Comparison of ENCODE assay signal across 20 cellular contexts in the genomic region with DNA sequence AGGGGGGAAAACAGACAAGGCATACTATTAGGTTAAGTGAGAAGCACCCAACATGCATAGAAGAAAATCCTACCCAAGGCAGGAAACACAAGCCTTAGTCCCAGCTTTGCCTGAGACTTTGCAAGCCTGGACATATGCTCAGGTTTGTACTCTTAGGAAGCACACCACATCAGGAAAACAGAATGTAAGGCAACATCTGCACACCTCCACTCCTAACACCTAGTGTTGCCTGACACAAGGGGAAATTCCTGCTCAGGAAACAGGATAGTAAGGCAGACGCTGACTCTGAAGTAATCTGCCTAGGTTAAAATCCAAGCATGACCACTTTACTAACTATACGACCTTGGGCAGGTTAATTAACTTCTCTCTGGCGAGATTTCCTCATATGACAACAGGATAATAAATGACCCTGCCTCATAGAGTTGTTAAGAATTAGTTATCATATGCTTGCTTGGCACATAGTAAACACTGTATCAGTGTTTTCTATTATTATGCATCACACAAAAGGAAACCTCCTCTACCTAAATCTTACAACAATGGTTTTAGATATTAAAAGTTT.
DNase-seq lines count a peak whose midpoint lies in the region; ATAC-seq, FAIRE-seq and TF ChIP-seq lines count a peak whose summit lies in the region.
"Had no signal": no experiment of that assay in that cellular context is flagged by ENCODE, and none has a peak within 500 bp of the region (broad histone marks: within the 10 kb centered on the region; RNA-seq: fewer than 3 reads in every experiment).

No MANE protein-coding gene starts in this region.

- no peaks in the 10 kb centered on the region for H3K27me3 ChIP-seq in mammary epithelial cell (ENCODE audit: insufficient read depth, low read length)
- no peaks in the 10 kb centered on the region for H3K27me3 ChIP-seq in breast epithelium
- H3K27me3 ChIP-seq in keratinocyte (ENCODE audit: control insufficient read depth, extremely low read depth, insufficient read depth, low read length) = no peaks in the 10 kb centered on the region
- H3K27me3 ChIP-seq in colonic mucosa = no peaks in the 10 kb centered on the region

- no peaks in the 10 kb centered on the region for H3K9me3 ChIP-seq in mammary epithelial cell (replicated peaks; ENCODE audit: insufficient read depth, low read length)
- no peaks in the 10 kb centered on the region for H3K9me3 ChIP-seq in breast epithelium
- H3K9me3 ChIP-seq in keratinocyte (ENCODE audit: control insufficient read depth, low read depth, low read length) = no peaks in the 10 kb centered on the region
- no peaks in the 10 kb centered on the region for H3K9me3 ChIP-seq in colonic mucosa

- FAIRE-seq in keratinocyte (lab: Jason Lieb, UNC) = peak; percentile 95
- FAIRE-seq: A204.1, GM12891, H1 had no signal

- WGBS in mammary epithelial cell (ENCODE audit: low coverage, missing lambda C conversion rate) = 67% methylated on average over 3 of the region's 3 CpGs

- no peak for TF ChIP-seq POLR2A in breast epithelium (IDR thresholded peaks at IDR 0.05)

- H3K27ac ChIP-seq in mammary epithelial cell (ENCODE audit: insufficient read depth, low read depth, low read length) (peak overlapping the region; percentile 24), breast epithelium (no peak overlapping the region), keratinocyte (ENCODE audit: control insufficient read depth, insufficient read depth, low read length) (no peak overlapping the region), colonic mucosa (no peak overlapping the region)

- CTCF ChIA-PET in mammary epithelial cell (lab: Charles Lee; ENCODE audit: low non-redundant PET) = no interaction called here

- no peaks in the 10 kb centered on the region for H4K20me1 ChIP-seq in mammary epithelial cell (ENCODE audit: insufficient read depth, low read length)
- no peaks in the 10 kb centered on the region for H4K20me1 ChIP-seq in keratinocyte (ENCODE audit: control insufficient read depth, extremely low read depth, insufficient read depth, low read length)

- H3K4me3 ChIP-seq in mammary epithelial cell (replicated peaks in 1 of 3; ENCODE audit: insufficient read depth in 1 of 3, low read depth in 2 of 3, low read length in 3 of 3) (no peak overlapping the region), breast epithelium (no peak overlapping the region), keratinocyte (ENCODE audit: control insufficient read depth in 2 of 3, extremely low read depth in 1 of 3, insufficient read depth in 2 of 3, low read depth in 1 of 3, low read length in 3 of 3) (no peak overlapping the region), colonic mucosa (no peak overlapping the region)

- no peaks in the 10 kb centered on the region for H3K9me1 ChIP-seq in keratinocyte (ENCODE audit: control insufficient read depth, extremely low read depth, insufficient read depth, low read length)

- H3K79me2 ChIP-seq in mammary epithelial cell (ENCODE audit: insufficient read depth, low read length) (no peaks in the 10 kb centered on the region), keratinocyte (ENCODE audit: control insufficient read depth, insufficient read depth, low read length) (no peaks in the 10 kb centered on the region)

- ATAC-seq in GM21423 (IDR thresholded peaks at IDR 0.05; ENCODE audit: unreplicated experiment) = no peak
- ATAC-seq in HG03097 (IDR thresholded peaks at IDR 0.05; ENCODE audit: low FRiP score, unreplicated experiment) = no peak

- H2AFZ ChIP-seq in mammary epithelial cell (ENCODE audit: low read depth, low read length) = no peak overlapping the region
- H2AFZ ChIP-seq in keratinocyte (ENCODE audit: control insufficient read depth, low read length) = no peak overlapping the region

- peaks cover 12% of the 10 kb centered on the region for H3K4me1 ChIP-seq in mammary epithelial cell (ENCODE audit: insufficient read depth, low read length)
- H3K4me1 ChIP-seq in breast epithelium = no peaks in the 10 kb centered on the region
- peaks cover 10% of the 10 kb centered on the region for H3K4me1 ChIP-seq in keratinocyte (ENCODE audit: control insufficient read depth, extremely low read depth, insufficient read depth, low read length)
- H3K4me1 ChIP-seq in colonic mucosa = no peaks in the 10 kb centered on the region

- no TSS peak for BruUV-seq in mammary epithelial cell (replicated peaks; lab: Mats Ljungman, UMichigan)

- in situ Hi-C loops in mammary epithelial cell (cut with MboI; ENCODE audit: low sequenced_read_pairs in 2 of 2) = no loop called here

- TF ChIP-seq CTCF in mammary epithelial cell (conservative IDR thresholded peaks at IDR 0.05 in 1 of 2, IDR thresholded peaks at IDR 0.05 in 1 of 2; ENCODE audit: extremely low read depth in 1 of 2, insufficient read depth in 1 of 2, low read depth in 1 of 2, low read length in 2 of 2) = no peak
- no peak for TF ChIP-seq CTCF in breast epithelium (IDR thresholded peaks at IDR 0.05)
- no peak for TF ChIP-seq CTCF in keratinocyte (optimal IDR thresholded peaks at IDR 0.05 in 1 of 3, IDR thresholded peaks at IDR 0.05 in 1 of 3, conservative IDR thresholded peaks at IDR 0.05 in 1 of 3; ENCODE audit: extremely low read depth in 1 of 3, insufficient read depth in 2 of 3, low read length in 3 of 3)
- TF ChIP-seq CTCF in colonic mucosa (IDR thresholded peaks at IDR 0.05) = no peak

- dilution Hi-C loops in mammary epithelial cell (cut with HindIII; ENCODE audit: low sequenced_read_pairs) = no loop called here
- dilution Hi-C loops in keratinocyte (cut with MboI; ENCODE audit: extremely low pct_ligation_motif_present, low sequenced_read_pairs) = no loop called here

- DNase-seq in mammary epithelial cell (peak; percentile 37), breast epithelium (ENCODE audit: low spot score in 2 of 2) (no peak), dermis blood vessel endothelial cell (peak; percentile 19), keratinocyte (ENCODE audit: low read depth, low spot score) (no peak), colonic mucosa (no peak)
- DNase-seq in activated CD8-positive, alpha-beta memory T cell treated with anti-CD3 and anti-CD28 coated beads, Interleukin-2, amount 50 U/mL, for 48 hours = no peak
- DNase-seq: Calu3; CD4-positive, alpha-beta memory T cell; KBM-7; NCI-H1105; NCI-H1694; NCI-H2081 treated with DMSO at 0.1 percent for 48 hours; NCI-H510A; NCI-H748 treated with DMSO at 0.1 percent for 48 hours; Right ventricle myocardium superior had no signal

- no peak overlapping the region for H3K9ac ChIP-seq in mammary epithelial cell (ENCODE audit: insufficient read depth, low read length)
- H3K9ac ChIP-seq in keratinocyte (ENCODE audit: control insufficient read depth, extremely low read depth, insufficient read depth, low read length) = no peak overlapping the region
- no peak overlapping the region for H3K9ac ChIP-seq in colonic mucosa (ENCODE audit: low read depth in 2 of 2, low read length in 2 of 2)

- intact Hi-C loops in mammary epithelial cell (cut with micrococcal nuclease) = no loop called here
- intact Hi-C loops in breast epithelium (cut with DNase I; ENCODE audit: low total_unique reads) = no loop called here
- intact Hi-C loops in colonic mucosa (cut with DNase I) = no loop called here

- peak overlapping the region; percentile 60 for H3K4me2 ChIP-seq in mammary epithelial cell (ENCODE audit: insufficient read depth, low read depth, low read length)
- H3K4me2 ChIP-seq in keratinocyte (ENCODE audit: control insufficient read depth, extremely low read depth, insufficient read depth, low read depth, low read length) = no peak overlapping the region

- H3K36me3 ChIP-seq in mammary epithelial cell (ENCODE audit: insufficient read depth, low read length) (peaks cover 21% of the 10 kb centered on the region), breast epithelium (peaks cover 7% of the 10 kb centered on the region), keratinocyte (ENCODE audit: control insufficient read depth in 2 of 2, extremely low read depth in 1 of 2, insufficient read depth in 2 of 2, low read length in 2 of 2) (peaks cover 8 to 14% of the 10 kb centered on the region in 2 experiments), colonic mucosa (peaks cover 11% of the 10 kb centered on the region)

Comparison
In these comparisons a context has a peak if more than half of its experiments do, and no peak if none do; other contexts are left out.
1. DNase-seq: peak in mammary epithelial cell (single experiment) and dermis blood vessel endothelial cell (single experiment); none in breast epithelium (0 of 2), keratinocyte (single experiment), activated CD8-positive, alpha-beta memory T cell treated with anti-CD3 and anti-CD28 coated beads, Interleukin-2, amount 50 U/mL, for 48 hours (single experiment) and colonic mucosa (single experiment).